13 cellular contexts compared by ENCODE assay signal in the genomic region with DNA sequence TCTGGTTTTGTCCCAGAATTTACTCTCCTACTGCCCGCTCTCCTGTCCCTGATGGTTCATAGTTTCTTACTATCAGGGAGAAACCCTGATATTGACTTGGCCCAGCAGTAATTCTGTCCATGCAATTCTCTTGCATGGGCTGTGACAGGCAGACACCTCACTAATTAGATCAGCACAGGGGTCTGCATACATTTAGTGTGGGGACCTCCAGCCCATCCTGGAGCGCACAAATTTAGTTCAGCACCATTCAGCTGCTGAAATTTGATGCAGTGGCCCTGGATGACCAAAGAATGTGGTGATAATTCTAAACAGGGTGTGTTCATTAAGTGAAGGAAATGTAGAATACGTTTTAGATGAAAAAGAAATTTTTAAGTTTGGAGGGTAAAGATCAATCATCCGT.
A peak's percentile ranks its signal among the peaks of the same experiment; 100 is the strongest.
DNase-seq lines count a peak whose midpoint lies in the region; ATAC-seq and TF ChIP-seq lines count a peak whose summit lies in the region.
"Had no signal": no experiment of that assay in that cellular context is flagged by ENCODE, and none has a peak within 500 bp of the region (broad histone marks: within the 10 kb centered on the region; RNA-seq: fewer than 3 reads in every experiment).

No MANE protein-coding gene starts in this region.

- peaks cover 4% of the 10 kb centered on the region for H3F3A ChIP-seq in SK-N-SH (replicated peaks; ENCODE audit: insufficient read depth)

- H3K27ac ChIP-seq in DND-41 (ENCODE audit: low read length) (no peak overlapping the region), SK-N-SH (ENCODE audit: low read depth in 2 of 2, low read length in 1 of 2) (peak overlapping the region in 1 of 2 experiments; percentile 93; a peak in 2 of 4 replicates), parathyroid adenoma (peak overlapping the region; percentile 89), gastroesophageal sphincter (no peak overlapping the region)
- H3K27ac ChIP-seq: BLaER1, HL-60 had no signal

- H3K36me3 ChIP-seq in BE2C (no peaks in the 10 kb centered on the region), DND-41 (ENCODE audit: insufficient read depth, low read length) (no peaks in the 10 kb centered on the region), SK-N-SH (replicated peaks in 1 of 2; ENCODE audit: control insufficient read depth in 1 of 2, insufficient read depth in 2 of 2, low read length in 1 of 2) (no peaks in the 10 kb centered on the region), parathyroid adenoma (ENCODE audit: control insufficient read depth, insufficient read depth, low read length) (no peaks in the 10 kb centered on the region), gastroesophageal sphincter (no peaks in the 10 kb centered on the region)

- TF ChIP-seq RAD21 in SK-N-SH (IDR thresholded peaks at IDR 0.05; ENCODE audit: low read length) = no peak

- H2AFZ ChIP-seq in DND-41 (ENCODE audit: low read depth, low read length) = 0 out of 2 replicates have a peak overlapping the region, but pooled peaks have one; percentile 13
- H2AFZ ChIP-seq in SK-N-SH (ENCODE audit: low read depth) = no peak overlapping the region
- H2AFZ ChIP-seq in parathyroid adenoma = no peak overlapping the region

- no peak overlapping the region for H3K4me2 ChIP-seq in DND-41 (ENCODE audit: insufficient read depth, low read length)
- H3K4me2 ChIP-seq in SK-N-SH = no peak overlapping the region
- H3K4me2 ChIP-seq in parathyroid adenoma (ENCODE audit: low read length) = no peak overlapping the region

- CTCF ChIA-PET in SK-N-SH (lab: Yijun Ruan, JAX) = interaction anchor here (0.9 to 1.2 kb wide), 4 partner anchors 10 to 76 kb away, joined by 3 read pairs; no protein-coding TSS in a partner anchor

- no peaks in the 10 kb centered on the region for H3K9me2 ChIP-seq in SK-N-SH

- H3K4me3 ChIP-seq in BE2C (ENCODE audit: low read depth, low read length) = peak overlapping the region; percentile 12; the same call in 1 of the 2 replicates
- no peak overlapping the region for H3K4me3 ChIP-seq in DND-41 (ENCODE audit: low read depth in 1 of 2, low read length in 2 of 2)
- no peak overlapping the region for H3K4me3 ChIP-seq in SK-N-SH (ENCODE audit: low read depth in 2 of 2, low read length in 1 of 2)
- H3K4me3 ChIP-seq in parathyroid adenoma (ENCODE audit: low read depth, low read length) = no peak overlapping the region
- H3K4me3 ChIP-seq in gastroesophageal sphincter = no peak overlapping the region
- H3K4me3 ChIP-seq: BLaER1 had no signal

- no peak for TF ChIP-seq CTCF in BE2C (IDR thresholded peaks at IDR 0.05; ENCODE audit: low read depth, low read length)
- TF ChIP-seq CTCF in DND-41 (IDR thresholded peaks at IDR 0.05; ENCODE audit: borderline replicate concordance, extremely low read depth, low read length, poor library complexity, severe bottlenecking) = no peak
- no peak for TF ChIP-seq CTCF in SK-N-SH (IDR thresholded peaks at IDR 0.05)
- TF ChIP-seq CTCF in parathyroid adenoma (IDR thresholded peaks at IDR 0.05) = no peak
- TF ChIP-seq CTCF in gastroesophageal sphincter (IDR thresholded peaks at IDR 0.05) = no peak

- H3K9ac ChIP-seq in DND-41 (ENCODE audit: low read depth, low read length) (no peak overlapping the region), SK-N-SH (no peak overlapping the region), parathyroid adenoma (no peak overlapping the region)
- H3K9ac ChIP-seq: BLaER1 had no signal

- ATAC-seq in DND-41 (ENCODE audit: insufficient read depth, low read depth) (no peak), GM19455 (IDR thresholded peaks at IDR 0.05; ENCODE audit: unreplicated experiment) (no peak), gastroesophageal sphincter (no peak)

- no peak for TF ChIP-seq POLR2A in gastroesophageal sphincter (IDR thresholded peaks at IDR 0.05)

- peak in 1 of 2 experiments; percentile 14; a peak in 1 of 4 replicates for TF ChIP-seq EP300 in SK-N-SH (IDR thresholded peaks at IDR 0.05; ENCODE audit: borderline replicate concordance in 1 of 2, low read depth in 1 of 2, low read length in 1 of 2)
- TF ChIP-seq EP300 in gastroesophageal sphincter (IDR thresholded peaks at IDR 0.05) = no peak

- H3K79me2 ChIP-seq in DND-41 (ENCODE audit: insufficient read depth, low read length) = no peaks in the 10 kb centered on the region
- no peaks in the 10 kb centered on the region for H3K79me2 ChIP-seq in SK-N-SH (ENCODE audit: insufficient read depth)
- H3K79me2 ChIP-seq in parathyroid adenoma = peaks cover 58% of the 10 kb centered on the region

- no peaks in the 10 kb centered on the region for H3K27me3 ChIP-seq in BE2C
- H3K27me3 ChIP-seq in DND-41 (ENCODE audit: insufficient read depth, low read length, poor library complexity) = no peaks in the 10 kb centered on the region
- H3K27me3 ChIP-seq in SK-N-SH (ENCODE audit: insufficient read depth) = no peaks in the 10 kb centered on the region
- no peaks in the 10 kb centered on the region for H3K27me3 ChIP-seq in parathyroid adenoma (ENCODE audit: control insufficient read depth, insufficient read depth, low read length)
- H3K27me3 ChIP-seq in gastroesophageal sphincter = no peaks in the 10 kb centered on the region
- H3K27me3 ChIP-seq: BLaER1 had no signal

- DNase-seq in BE2C (peak; percentile 54), DND-41 (no peak), SK-N-SH (peak; percentile 51), glomerular visceral epithelial cell (ENCODE audit: extremely low spot score) (no peak), NCI-H1694 treated with DMSO at 0.1 percent for 48 hours (lab: John Stamatoyannopoulos, UW) (no peak)
- DNase-seq: Caco-2; CD8-positive, alpha-beta memory T cell; GF-D8 had no signal

- H4K20me1 ChIP-seq in DND-41 (ENCODE audit: insufficient read depth, low read length) (no peaks in the 10 kb centered on the region), SK-N-SH (ENCODE audit: insufficient read depth) (no peaks in the 10 kb centered on the region)
- H4K20me1 ChIP-seq: BLaER1 had no signal

- H3K4me1 ChIP-seq in BE2C = peaks cover 26% of the 10 kb centered on the region
- no peaks in the 10 kb centered on the region for H3K4me1 ChIP-seq in DND-41 (ENCODE audit: insufficient read depth, low read length)
- peaks cover 0 to 36% of the 10 kb centered on the region in 2 experiments; a peak in 3 of 4 replicates for H3K4me1 ChIP-seq in SK-N-SH (ENCODE audit: control insufficient read depth in 1 of 2, insufficient read depth in 2 of 2, low read depth in 1 of 2, low read length in 1 of 2)
- peaks cover 80% of the 10 kb centered on the region for H3K4me1 ChIP-seq in parathyroid adenoma
- peaks cover 0 to 21% (median 3%) of the 10 kb centered on the region in 3 donors for H3K4me1 ChIP-seq in gastroesophageal sphincter

- H3K9me3 ChIP-seq in BE2C (0 out of 2 replicates have a peak, but pooled peaks cover 3% of the 10 kb centered on the region), DND-41 (ENCODE audit: insufficient read depth, low read length, severe bottlenecking) (peaks cover 3% of the 10 kb centered on the region), SK-N-SH (no peaks in the 10 kb centered on the region), parathyroid adenoma (ENCODE audit: control insufficient read depth, low read length) (no peaks in the 10 kb centered on the region), gastroesophageal sphincter (no peaks in the 10 kb centered on the region)
- H3K9me3 ChIP-seq: Caco-2 had no signal

- WGBS in SK-N-SH (ENCODE audit: low lambda C conversion rate) = 53% methylated on average over 4 of the region's 4 CpGs
- WGBS in gastroesophageal sphincter (ENCODE audit: low coverage in 1 of 2), 2 donors = 0 to 72% methylated on average over 1 to 4 of the region's 4 CpGs

- POLR2A ChIA-PET in SK-N-SH (lab: Yijun Ruan, JAX) = no interaction called here

TF ChIP-seq in SK-N-SH, 30 proteins besides CTCF, POLR2A, EP300 and RAD21:
- peak; percentile 46; the same call in 1 of the 2 replicates for TF ChIP-seq RCOR1 (IDR thresholded peaks at IDR 0.05; ENCODE audit: low read length)
- TF ChIP-seq FOXJ3 (CRISPR knock-in tag; IDR thresholded peaks at IDR 0.05) = peak; percentile 30; the same call in 1 of the 2 replicates
- TF ChIP-seq GATA2 (CRISPR knock-in tag; IDR thresholded peaks at IDR 0.05) = 0 out of 2 replicates have a peak, but pooled peaks have one; percentile 11
- TF ChIP-seq, protein P1, sequence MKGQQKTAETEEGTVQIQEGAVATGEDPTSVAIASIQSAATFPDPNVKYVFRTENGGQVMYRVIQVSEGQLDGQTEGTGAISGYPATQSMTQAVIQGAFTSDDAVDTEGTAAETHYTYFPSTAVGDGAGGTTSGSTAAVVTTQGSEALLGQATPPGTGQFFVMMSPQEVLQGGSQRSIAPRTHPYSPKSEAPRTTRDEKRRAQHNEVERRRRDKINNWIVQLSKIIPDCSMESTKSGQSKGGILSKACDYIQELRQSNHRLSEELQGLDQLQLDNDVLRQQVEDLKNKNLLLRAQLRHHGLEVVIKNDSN (IDR thresholded peaks at IDR 0.05; ENCODE audit: borderline replicate concordance, low read depth) = no peak
- no peak for TF ChIP-seq ELF1 (IDR thresholded peaks at IDR 0.05)

Comparison
In these comparisons a context has a peak if more than half of its experiments do, and no peak if none do; other contexts are left out.
1. DNase-seq: peak in BE2C (single experiment) and SK-N-SH (single experiment); none in DND-41 (single experiment), glomerular visceral epithelial cell (single experiment) and NCI-H1694 treated with DMSO at 0.1 percent for 48 hours (single experiment).